ENCODE assay signal across 9 cellular contexts in genomic region chr15:51727141-51727897, GRCh38. TPM values are rescaled to one million over a fixed set of nuclear protein-coding genes. Genes with fewer than 3 reads are reported as not detected.
DNase-seq lines count a peak whose midpoint lies in the region; ATAC-seq and TF ChIP-seq lines count a peak whose summit lies in the region.
"Had no signal": no experiment of that assay in that cellular context is flagged by ENCODE, and none has a peak within 500 bp of the region (broad histone marks: within the 10 kb centered on the region; RNA-seq: fewer than 3 reads in every experiment).

No MANE protein-coding gene starts in this region.

- no peaks in the 10 kb centered on the region for H3K9me3 Mint-ChIP-seq in T-cell

- CTCF ChIA-PET in T-cell (lab: Charles Lee): no interaction called here

- peaks cover 73 to 84% (median 74%) of the 10 kb centered on the region in 3 donors for H3K4me1 Mint-ChIP-seq in T-cell

- H3K36me3 Mint-ChIP-seq in T-cell: peaks cover 21% of the 10 kb centered on the region

- H3K4me3 Mint-ChIP-seq in T-cell: no peak overlapping the region

- TF ChIP-seq CTCF in AG09309 (IDR thresholded peaks at IDR 0.05; ENCODE audit: control insufficient read depth, insufficient read depth, low read depth, low read length, missing control alignments) (peak; percentile 33), GM10266 (IDR thresholded peaks at IDR 0.05; ENCODE audit: control insufficient read depth, insufficient read depth, low read depth, missing control alignments) (peak; percentile 25)

- POLR2A ChIA-PET in T-cell (lab: Charles Lee): no interaction called here

- DNase-seq in AG09309 (ENCODE audit: low read depth) (no peak), GM10266 (ENCODE audit: extremely low spot score) (no peak), T-cell (peak in 1 of 34 experiments; percentile 18), iris pigment epithelial cell (ENCODE audit: low read depth) (peak; percentile 49), hippocampal formation (lab: John Stamatoyannopoulos, UW) (no peak), medulla oblongata (ENCODE audit: extremely low spot score) (no peak), left lobe of liver (ENCODE audit: low spot score) (no peak)

- no peaks in the 10 kb centered on the region for H3K27me3 Mint-ChIP-seq in T-cell

- peak overlapping the region; percentile 68 to 73 for H3K27ac Mint-ChIP-seq in T-cell

- H3K4me3 ChIP-seq in AG09309 (ENCODE audit: control insufficient read depth, low read depth, low read length): no peak overlapping the region

- ATAC-seq in T-cell (replicated peaks in 1 of 4) (peak in 1 of 4 experiments; percentile 28), GM18520 (IDR thresholded peaks at IDR 0.05; ENCODE audit: unreplicated experiment) (no peak), left lobe of liver (no peak)

RNA-seq across cellular contexts. Expression of gene LYSMD2, which starts 10.1 kb away (rescaled TPM):
- total RNA-seq in T-cell (10 to 100 TPM; 16.6 to 36.2 (median 26.2) TPM), left lobe of liver (4.8 TPM)

RNA-seq across cellular contexts. Expression of gene TMOD2, which starts 24.1 kb away (rescaled TPM):
- total RNA-seq in T-cell: 10 to 100 TPM; 10.9 to 17.2 (median 16.8) TPM
- 1.4 TPM for total RNA-seq in left lobe of liver

RNA-seq across cellular contexts. Expression of gene SCG3, which starts 46.0 kb away (rescaled TPM):
- total RNA-seq in T-cell (under 1 TPM in 2 of 5 donors, not detected in 3; 0.07 to 0.16 TPM), left lobe of liver (not detected)
- total RNA-seq: MCF 10A had no signal
